In genomic region chr7:85135931-85136330, GRCh38 we compare ENCODE assay signal across 16 cellular contexts. TPM values are rescaled to one million over a fixed set of nuclear protein-coding genes. Genes with fewer than 3 reads are reported as not detected.
DNase-seq lines count a peak whose midpoint lies in the region; ATAC-seq and TF ChIP-seq lines count a peak whose summit lies in the region.
"Had no signal": no experiment of that assay in that cellular context is flagged by ENCODE, and none has a peak within 500 bp of the region (broad histone marks: within the 10 kb centered on the region; RNA-seq: fewer than 3 reads in every experiment).

No MANE protein-coding gene starts in this region.

- no peaks in the 10 kb centered on the region for H3K9me3 Mint-ChIP-seq in HFFc6
- H3K9me3 Mint-ChIP-seq: activated naive CD4-positive, alpha-beta T cell treated with anti-CD3 and anti-CD28 coated beads, Interleukin-2, amount 50 U/mL, for 24 hours; natural killer cell treated with Interleukin-12 subunit alpha and Interleukin-12 subunit beta and Interleukin-15 and Interleukin-18, amount 100 ng/mL, for 72 hours had no signal

- TF ChIP-seq CTCF in HFFc6 (IDR thresholded peaks at IDR 0.05), result no peak

- no peak for ATAC-seq in HG02885 (IDR thresholded peaks at IDR 0.05; ENCODE audit: poor library complexity, unreplicated experiment)
- ATAC-seq: left colon; natural killer cell treated with Interleukin-12 subunit alpha and Interleukin-12 subunit beta and Interleukin-15 and Interleukin-18, amount 100 ng/mL, for 72 hours had no signal

- peak overlapping the region; percentile 67 for H3K4me3 Mint-ChIP-seq in HFFc6
- H3K4me3 Mint-ChIP-seq: activated naive CD4-positive, alpha-beta T cell treated with anti-CD3 and anti-CD28 coated beads, Interleukin-2, amount 50 U/mL, for 24 hours; natural killer cell treated with Interleukin-12 subunit alpha and Interleukin-12 subunit beta and Interleukin-15 and Interleukin-18, amount 100 ng/mL, for 72 hours had no signal

- no peaks in the 10 kb centered on the region for H3K27me3 Mint-ChIP-seq in HFFc6 (ENCODE audit: insufficient read depth)
- H3K27me3 Mint-ChIP-seq: activated naive CD4-positive, alpha-beta T cell treated with anti-CD3 and anti-CD28 coated beads, Interleukin-2, amount 50 U/mL, for 24 hours; natural killer cell treated with Interleukin-12 subunit alpha and Interleukin-12 subunit beta and Interleukin-15 and Interleukin-18, amount 100 ng/mL, for 72 hours had no signal

- DNase-seq in A172 (ENCODE audit: low spot score), result peak; percentile 79
- DNase-seq in HFFc6, result peak; percentile 87
- DNase-seq in amniotic stem cell (lab: John Stamatoyannopoulos, UW), result peak; percentile 10
- DNase-seq in glomerular visceral epithelial cell (ENCODE audit: extremely low spot score), result peak; percentile 33
- no peak for DNase-seq in activated T-cell treated with anti-CD3 and anti-CD28 coated beads for 4 hours
- no peak for DNase-seq in SIG-M5 (lab: John Stamatoyannopoulos, UW)
- no peak for DNase-seq in AML-193 (lab: John Stamatoyannopoulos, UW)
- DNase-seq: 8988T, DMS153, KBM-7, left colon, NCI-H1436, Right ventricle myocardium superior had no signal

- H3K36me3 Mint-ChIP-seq in HFFc6 (ENCODE audit: low read depth), result peaks cover 4% of the 10 kb centered on the region
- H3K36me3 Mint-ChIP-seq: activated naive CD4-positive, alpha-beta T cell treated with anti-CD3 and anti-CD28 coated beads, Interleukin-2, amount 50 U/mL, for 24 hours; natural killer cell treated with Interleukin-12 subunit alpha and Interleukin-12 subunit beta and Interleukin-15 and Interleukin-18, amount 100 ng/mL, for 72 hours had no signal

- H3K4me1 Mint-ChIP-seq in HFFc6 (ENCODE audit: low read depth), result peaks cover 58% of the 10 kb centered on the region
- H3K4me1 Mint-ChIP-seq: activated naive CD4-positive, alpha-beta T cell treated with anti-CD3 and anti-CD28 coated beads, Interleukin-2, amount 50 U/mL, for 24 hours had no signal

- H3K27ac Mint-ChIP-seq in HFFc6, result peak overlapping the region; percentile 78
- H3K27ac Mint-ChIP-seq: activated naive CD4-positive, alpha-beta T cell treated with anti-CD3 and anti-CD28 coated beads, Interleukin-2, amount 50 U/mL, for 24 hours; natural killer cell treated with Interleukin-12 subunit alpha and Interleukin-12 subunit beta and Interleukin-15 and Interleukin-18, amount 100 ng/mL, for 72 hours had no signal

RNA-seq across cellular contexts. Expression of gene SEMA3D, which starts 50.9 kb away (rescaled TPM):
- total RNA-seq in A172 (2014; rRNA removed; shearing (Covaris generic)), result 3.3 and 3.4 TPM in 2 replicates
- total RNA-seq in HFFc6 (2021; fragmentation: NEBNext Ultra II Directional; extraction: Animal tissue kit (Norgen Biotek cat#: 25700)), result 10 to 100 TPM; 16.5 to 23.7 (median 22.4) TPM
- total RNA-seq: natural killer cell treated with Interleukin-12 subunit alpha and Interleukin-12 subunit beta and Interleukin-15 and Interleukin-18, amount 100 ng/mL, for 72 hours had no signal

Comparison
In these comparisons a context has a peak if more than half of its experiments do, and no peak if none do; other contexts are left out.
1. DNase-seq: peak in A172 (single experiment), HFFc6 (single experiment), amniotic stem cell (single experiment) and glomerular visceral epithelial cell (single experiment); none in activated T-cell treated with anti-CD3 and anti-CD28 coated beads for 4 hours (single experiment), SIG-M5 (single experiment) and AML-193 (0 of 2).